Comparison of ENCODE assay signal across 7 cellular contexts in genomic region chr9:121286973-121287721, GRCh38. TPM values are rescaled to one million over a fixed set of nuclear protein-coding genes. Genes with fewer than 3 reads are reported as not detected.
DNase-seq lines count a peak whose midpoint lies in the region; ATAC-seq and TF ChIP-seq lines count a peak whose summit lies in the region.

No MANE protein-coding gene starts in this region.

- H3K4me1 Mint-ChIP-seq in progenitor cell of endocrine pancreas (ENCODE audit: low read depth): peaks cover 31% of the 10 kb centered on the region

- no peak overlapping the region for H3K4me3 Mint-ChIP-seq in progenitor cell of endocrine pancreas (ENCODE audit: low read depth)

- peak; percentile 67 for ATAC-seq in left ventricle myocardium superior
- no peak for ATAC-seq in GM18502 (IDR thresholded peaks at IDR 0.05; ENCODE audit: poor library complexity, unreplicated experiment)

- peaks cover 4% of the 10 kb centered on the region for H3K27me3 Mint-ChIP-seq in progenitor cell of endocrine pancreas

- H3K27ac Mint-ChIP-seq in progenitor cell of endocrine pancreas: peak overlapping the region; percentile 80

- DNase-seq in GF-D8 (lab: John Stamatoyannopoulos, UW): peak; percentile 52
- peak; percentile 87 for DNase-seq in NCI-H2029 (lab: John Stamatoyannopoulos, UW)
- peak; percentile 89 for DNase-seq in amniotic epithelial cell (ENCODE audit: low read depth)
- peak; percentile 85 for DNase-seq in left ventricle myocardium superior
- no peak for DNase-seq in progenitor cell of endocrine pancreas (ENCODE audit: low spot score, unreplicated experiment)
- DNase-seq in NCI-H1105 treated with DMSO at 0.1 percent for 48 hours (lab: John Stamatoyannopoulos, UW): no peak

- no peaks in the 10 kb centered on the region for H3K36me3 Mint-ChIP-seq in progenitor cell of endocrine pancreas (ENCODE audit: insufficient read depth)

- intact Hi-C loops in left ventricle myocardium superior (cut with micrococcal nuclease): no loop called here

- H3K9me3 Mint-ChIP-seq in progenitor cell of endocrine pancreas (ENCODE audit: low read depth): no peaks in the 10 kb centered on the region

- peak; percentile 18 for TF ChIP-seq CTCF in progenitor cell of endocrine pancreas (IDR thresholded peaks at IDR 0.05; ENCODE audit: unreplicated experiment)

RNA-seq across cellular contexts. Expression of gene GSN, which starts 19.2 kb away (rescaled TPM):
- total RNA-seq in left ventricle myocardium superior (717 TPM), progenitor cell of endocrine pancreas (35.0 and 41.4 TPM in 2 replicates)

Comparison
In these comparisons a context has a peak if more than half of its experiments do, and no peak if none do; other contexts are left out.
1. DNase-seq: peak in GF-D8 (single experiment), NCI-H2029 (single experiment), amniotic epithelial cell (single experiment) and left ventricle myocardium superior (single experiment); none in progenitor cell of endocrine pancreas (single experiment) and NCI-H1105 treated with DMSO at 0.1 percent for 48 hours (single experiment).
2. RNA of gene GSN, which starts 19.2 kb away (total RNA-seq): 717 TPM in left ventricle myocardium superior (single experiment); 35.0 to 41.4 TPM in progenitor cell of endocrine pancreas; every median in the first group is over 10 times any median in the second.